Comparison of ENCODE assay signal across 21 cellular contexts in the genomic region with DNA sequence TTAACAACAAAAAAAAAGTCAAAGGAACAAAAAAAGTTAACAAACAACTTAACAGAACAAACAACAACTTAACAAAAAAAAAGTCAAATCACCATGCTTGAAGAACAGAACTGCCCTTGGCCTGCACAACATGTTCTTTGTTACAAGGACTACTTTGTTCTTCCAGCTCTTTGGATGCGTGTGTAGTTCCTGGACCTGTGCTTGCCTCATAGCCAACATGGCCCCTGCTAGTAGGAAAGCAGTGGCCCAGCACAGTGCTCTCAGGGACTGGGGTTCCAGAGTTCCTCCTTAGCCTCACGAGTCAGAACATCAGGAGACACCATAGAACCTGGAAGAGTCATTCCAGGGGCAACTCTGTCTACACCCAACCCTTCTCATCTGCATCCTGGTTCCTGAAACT. TPM values are rescaled to one million over a fixed set of nuclear protein-coding genes. Genes with fewer than 3 reads are reported as not detected.
DNase-seq lines count a peak whose midpoint lies in the region; ATAC-seq lines count a peak whose summit lies in the region.
"Had no signal": no experiment of that assay in that cellular context is flagged by ENCODE, and none has a peak within 500 bp of the region (broad histone marks: within the 10 kb centered on the region; RNA-seq: fewer than 3 reads in every experiment).

No MANE protein-coding gene starts in this region.

- H3K9ac ChIP-seq in mesenchymal stem cell (ENCODE audit: low read length) = no peak overlapping the region
- H3K9ac ChIP-seq: BLaER1 had no signal

- H3K27me3 ChIP-seq in mesenchymal stem cell (ENCODE audit: control insufficient read depth in 1 of 2, insufficient read depth in 1 of 2, low read length in 2 of 2) = no peaks in the 10 kb centered on the region
- H3K27me3 ChIP-seq: BLaER1 had no signal

- no peak overlapping the region for H2AFZ ChIP-seq in mesenchymal stem cell (ENCODE audit: low read depth, low read length)

- no peak overlapping the region for H3K27ac ChIP-seq in mesenchymal stem cell (ENCODE audit: low read length, poor library complexity, severe bottlenecking)
- H3K27ac ChIP-seq: BLaER1 had no signal

- H3K4me3 Mint-ChIP-seq in stimulated activated naive CD8-positive, alpha-beta T cell treated with anti-CD3 and anti-CD28 coated beads, Interleukin-15, amount 100 ng/mL, for 72 hours = no peak overlapping the region
- H3K4me3 Mint-ChIP-seq: CD8-positive, alpha-beta memory T cell had no signal

- no peak overlapping the region for H3K4me2 ChIP-seq in mesenchymal stem cell (ENCODE audit: low read length, poor library complexity, severe bottlenecking)
- H3K4me2 ChIP-seq: BLaER1 had no signal

- no peak overlapping the region for H2BK120ac ChIP-seq in mesenchymal stem cell (ENCODE audit: low read depth, low read length)

- H3K18ac ChIP-seq in mesenchymal stem cell (ENCODE audit: low read depth in 1 of 2, low read length in 2 of 2) = no peak overlapping the region

- H3K27ac Mint-ChIP-seq in stimulated activated naive CD8-positive, alpha-beta T cell treated with anti-CD3 and anti-CD28 coated beads, Interleukin-15, amount 100 ng/mL, for 72 hours = no peak overlapping the region

- no peak overlapping the region for H2BK12ac ChIP-seq in mesenchymal stem cell (ENCODE audit: low read length in 2 of 2)

- peak overlapping the region; percentile 39 for H2AK5ac ChIP-seq in mesenchymal stem cell (ENCODE audit: low read length, severe bottlenecking)

- no peak for DNase-seq in stimulated activated naive CD8-positive, alpha-beta T cell treated with anti-CD3 and anti-CD28 coated beads, Interleukin-15, amount 100 ng/mL, for 72 hours
- no peak for DNase-seq in stimulated activated naive CD8-positive, alpha-beta T cell treated with anti-CD3 and anti-CD28 coated beads, Interleukin-15, Interleukin-2, amounts not matched to agents 100 U/mL and 50 U/mL, for 24 hours
- DNase-seq in SK-MEL-5 (ENCODE audit: low read depth, low spot score) (peak; percentile 48), mesenchymal stem cell (no peak), H4 (ENCODE audit: low spot score) (no peak), HK-2 (ENCODE audit: unreplicated experiment) (no peak)
- DNase-seq: CD8-positive, alpha-beta memory T cell; DMS79; MV-4-11; NCI-H1694 treated with DMSO at 0.1 percent for 48 hours; NCI-H2107; NCI-H2227 treated with DMSO at 0.1 percent for 48 hours; NCI-H510A treated with DMSO at 0.1 percent for 48 hours; NCI-H774; PC-3; RPMI8226; SIG-M5 had no signal

- WGBS in mesenchymal stem cell = 100% methylated on average over 2 of the region's 2 CpGs

- no peaks in the 10 kb centered on the region for H3K79me1 ChIP-seq in mesenchymal stem cell (replicated peaks; ENCODE audit: low read length, poor library complexity, severe bottlenecking)

- peaks cover 0 to 7% of the 10 kb centered on the region in 2 donors for H3K9me3 Mint-ChIP-seq in stimulated activated naive CD8-positive, alpha-beta T cell treated with anti-CD3 and anti-CD28 coated beads, Interleukin-15, amount 100 ng/mL, for 72 hours

- H4K8ac ChIP-seq in mesenchymal stem cell (ENCODE audit: low read length) = no peak overlapping the region

- no peaks in the 10 kb centered on the region for H3K27me3 Mint-ChIP-seq in stimulated activated naive CD8-positive, alpha-beta T cell treated with anti-CD3 and anti-CD28 coated beads, Interleukin-15, amount 100 ng/mL, for 72 hours

- no peak overlapping the region for H3K4ac ChIP-seq in mesenchymal stem cell (ENCODE audit: low read depth in 1 of 2, low read length in 2 of 2)

- peak; percentile 31 for ATAC-seq in stimulated activated naive CD8-positive, alpha-beta T cell treated with anti-CD3 and anti-CD28 coated beads, Interleukin-15, amount 100 ng/mL, for 72 hours
- ATAC-seq in stimulated activated naive CD8-positive, alpha-beta T cell treated with anti-CD3 and anti-CD28 coated beads, Interleukin-15, Interleukin-2, amounts not matched to agents 100 U/mL and 50 U/mL, for 24 hours = no peak
- ATAC-seq in GM21360 (IDR thresholded peaks at IDR 0.05; ENCODE audit: unreplicated experiment) = no peak
- ATAC-seq: PC-3 had no signal

- no peak overlapping the region for H2BK5ac ChIP-seq in mesenchymal stem cell (ENCODE audit: low read depth, low read length, poor library complexity, severe bottlenecking)

- H2BK15ac ChIP-seq in mesenchymal stem cell (ENCODE audit: low read depth, poor library complexity, severe bottlenecking) = no peak overlapping the region

- no peaks in the 10 kb centered on the region for H3K4me1 ChIP-seq in mesenchymal stem cell (ENCODE audit: control insufficient read depth, insufficient read depth, low read depth, low read length)
- H3K4me1 ChIP-seq: BLaER1 had no signal

- H3K4me3 ChIP-seq in mesenchymal stem cell (ENCODE audit: insufficient read depth in 1 of 2, low read depth in 1 of 2, low read length in 2 of 2) = no peak overlapping the region
- H3K4me3 ChIP-seq: BLaER1, HAP-1 had no signal

- in situ Hi-C loops in SK-MEL-5 (cut with HindIII; ENCODE audit: low pct_unique_long_range_greater_than_20kb, low sequenced_read_pairs) = no loop called here

- H3K14ac ChIP-seq in mesenchymal stem cell (ENCODE audit: low read length in 2 of 2) = peak overlapping the region in 1 of 2 experiments; percentile 91

- H3K9me3 ChIP-seq in mesenchymal stem cell (ENCODE audit: control insufficient read depth, low read length) = no peaks in the 10 kb centered on the region
- H3K9me3 ChIP-seq: HAP-1 had no signal

- no peak overlapping the region for H3K23ac ChIP-seq in mesenchymal stem cell (ENCODE audit: low read length in 2 of 2)

- no peak overlapping the region for H4K91ac ChIP-seq in mesenchymal stem cell (ENCODE audit: low read length)

- no peaks in the 10 kb centered on the region for H3K4me1 Mint-ChIP-seq in stimulated activated naive CD8-positive, alpha-beta T cell treated with anti-CD3 and anti-CD28 coated beads, Interleukin-15, amount 100 ng/mL, for 72 hours
- H3K4me1 Mint-ChIP-seq: CD8-positive, alpha-beta memory T cell had no signal

- H3K36me3 ChIP-seq in mesenchymal stem cell (ENCODE audit: control insufficient read depth in 1 of 2, insufficient read depth in 2 of 2, low read depth in 1 of 2, low read length in 2 of 2) = no peaks in the 10 kb centered on the region
- H3K36me3 ChIP-seq: BLaER1, HAP-1 had no signal

RNA-seq across cellular contexts. Expression of gene STRIT1, which starts 10.9 kb away (rescaled TPM):
- not detected in 2 replicates for total RNA-seq in SK-MEL-5 (2014; rRNA removed; shearing (Covaris generic))
- polyA plus RNA-seq in SK-MEL-5 (2015; cell fraction: cytosol; rRNA removed) = 0.11 TPM in 1 of 2 replicates, not detected in the other
- polyA plus RNA-seq in SK-MEL-5 (2015; cell fraction: nucleus; rRNA removed) = 0.25 TPM in 1 of 2 replicates, not detected in the other
- polyA plus RNA-seq in mesenchymal stem cell (2013, experiment 1 of 2) = not detected
- polyA plus RNA-seq in mesenchymal stem cell (2013, experiment 2 of 2) = not detected
- total RNA-seq in H4 (2014; rRNA removed; shearing (Covaris generic)) = not detected in 2 replicates
- total RNA-seq: A673; CD8-positive, alpha-beta memory T cell; PC-3 had no signal
- polyA plus RNA-seq: CD8-positive, alpha-beta memory T cell had no signal
